Comparison of ENCODE assay signal across 20 cellular contexts in the genomic region with DNA sequence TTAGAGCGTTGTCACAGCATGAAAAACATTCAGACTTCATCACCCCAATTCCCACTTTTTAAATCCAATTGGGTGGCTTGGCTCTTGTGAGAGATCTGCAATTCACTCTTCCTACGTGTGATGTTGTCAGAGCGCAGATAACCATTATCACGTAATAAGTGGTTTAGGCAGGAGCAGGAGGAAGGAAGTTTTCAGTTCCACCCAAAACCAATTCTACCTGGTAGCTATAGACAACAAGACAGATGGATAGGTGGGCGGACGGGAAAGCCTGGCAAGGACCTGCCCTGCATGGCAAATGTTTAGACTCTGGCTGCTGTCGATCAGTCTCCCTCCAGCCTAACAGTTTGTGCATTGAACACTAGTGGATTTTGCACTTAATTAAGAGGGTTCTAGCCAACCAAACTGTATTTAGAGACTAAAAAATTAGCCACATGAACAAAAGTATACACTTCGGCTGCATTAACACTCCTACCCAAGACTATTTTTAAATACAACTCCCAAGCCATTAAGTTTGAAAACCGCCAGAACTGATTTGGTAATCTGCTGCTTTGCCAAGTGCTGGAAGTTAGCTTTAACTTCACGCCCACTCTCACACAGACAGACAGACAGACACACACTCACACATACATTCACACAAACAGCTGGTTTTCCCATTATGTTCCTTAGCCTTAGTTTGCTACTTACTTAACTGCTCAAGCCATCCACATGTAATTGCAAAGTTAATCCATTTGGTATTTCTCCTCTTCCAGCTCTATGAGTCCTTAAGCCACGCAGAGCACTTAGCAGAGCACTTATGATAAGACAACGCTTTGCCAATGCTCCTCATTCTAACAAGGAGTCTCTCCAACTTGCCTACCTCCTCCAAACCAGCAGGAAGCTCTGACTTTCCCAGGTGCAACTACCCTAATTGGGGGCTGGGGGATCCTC. TPM values are rescaled to one million over a fixed set of nuclear protein-coding genes. Genes with fewer than 3 reads are reported as not detected.
DNase-seq lines count a peak whose midpoint lies in the region; ATAC-seq and TF ChIP-seq lines count a peak whose summit lies in the region.
"Had no signal": no experiment of that assay in that cellular context is flagged by ENCODE, and none has a peak within 500 bp of the region (broad histone marks: within the 10 kb centered on the region; RNA-seq: fewer than 3 reads in every experiment).

No MANE protein-coding gene starts in this region.

- peak; percentile 37 for ATAC-seq in omental fat pad (ENCODE audit: low FRiP score)
- no peak for ATAC-seq in effector memory CD8-positive, alpha-beta T cell (replicated peaks)
- ATAC-seq: PC-3 had no signal

- H2AFZ ChIP-seq in H9 (ENCODE audit: low read length), result no peak overlapping the region

- no peak overlapping the region for H3K4me3 ChIP-seq in Peyer's patch

- no peak overlapping the region for H3K14ac ChIP-seq in H9 (ENCODE audit: insufficient read depth, low read length)

- no peak overlapping the region for H2BK20ac ChIP-seq in H9 (ENCODE audit: low read depth, low read length, poor library complexity, severe bottlenecking)

- H4K91ac ChIP-seq in H9 (ENCODE audit: insufficient read length, low read depth, low read length), result no peak overlapping the region

- no peak overlapping the region for H3K4ac ChIP-seq in H9 (ENCODE audit: low read depth, low read length)

- H3T11ph ChIP-seq in H9 (ENCODE audit: low read length), result no peak overlapping the region

- H3K4me1 ChIP-seq in H9 (ENCODE audit: insufficient read depth, low read length) (peaks cover 5% of the 10 kb centered on the region; the same call in 1 of the 2 replicates), Peyer's patch (peaks cover 0 to 5% (median 0%) of the 10 kb centered on the region in 4 donors)

- no peak overlapping the region for H3K23ac ChIP-seq in H9 (ENCODE audit: insufficient read length, low read depth, low read length)

- H3K79me2 ChIP-seq in H9 (ENCODE audit: insufficient read depth, low read length), result peaks cover 1% of the 10 kb centered on the region; the same call in 1 of the 2 replicates

- H3K4me2 ChIP-seq in H9 (ENCODE audit: insufficient read depth, insufficient read length, low read length), result no peak overlapping the region
- H3K4me2 ChIP-seq: SK-N-SH had no signal

- H3K9ac ChIP-seq in H9 (ENCODE audit: extremely low read depth, insufficient read length, low read length), result no peak overlapping the region
- H3K9ac ChIP-seq: SK-N-SH had no signal

- peak overlapping the region in 2 of 3 experiments; percentile 16 to 70; a peak in 2 of 7 replicates for H3K27ac Mint-ChIP-seq in H9
- peak overlapping the region; percentile 9 for H3K27ac Mint-ChIP-seq in glutamatergic neuron (ENCODE audit: unreplicated experiment)
- no peak overlapping the region for H3K27ac Mint-ChIP-seq in effector memory CD8-positive, alpha-beta T cell
- H3K27ac Mint-ChIP-seq: activated naive CD4-positive, alpha-beta T cell treated with anti-CD3 and anti-CD28 coated beads for 36 hours; memory B cell had no signal

- no peak overlapping the region for H3K4me3 Mint-ChIP-seq in H9
- H3K4me3 Mint-ChIP-seq in glutamatergic neuron (ENCODE audit: unreplicated experiment), result no peak overlapping the region
- no peak overlapping the region for H3K4me3 Mint-ChIP-seq in effector memory CD8-positive, alpha-beta T cell
- H3K4me3 Mint-ChIP-seq: activated naive CD4-positive, alpha-beta T cell treated with anti-CD3 and anti-CD28 coated beads for 36 hours; memory B cell had no signal

- H2BK15ac ChIP-seq in H9 (ENCODE audit: low read depth, low read length), result no peak overlapping the region

- H4K5ac ChIP-seq in H9 (ENCODE audit: insufficient read length, low read depth, low read length), result no peak overlapping the region

- H3K9me3 Mint-ChIP-seq in H9 (no peaks in the 10 kb centered on the region), glutamatergic neuron (ENCODE audit: unreplicated experiment) (no peaks in the 10 kb centered on the region)
- H3K9me3 Mint-ChIP-seq in effector memory CD8-positive, alpha-beta T cell, result no peaks in the 10 kb centered on the region
- H3K9me3 Mint-ChIP-seq: activated naive CD4-positive, alpha-beta T cell treated with anti-CD3 and anti-CD28 coated beads for 36 hours; memory B cell had no signal

- no peaks in the 10 kb centered on the region for H3K23me2 ChIP-seq in H9 (ENCODE audit: insufficient read length, low read depth, low read length, poor library complexity, severe bottlenecking)

- TF ChIP-seq POLR2A in Peyer's patch (IDR thresholded peaks at IDR 0.05), result no peak

- H2BK5ac ChIP-seq in H9 (ENCODE audit: insufficient read length, low read length), result no peak overlapping the region

- H3K18ac ChIP-seq in H9 (ENCODE audit: insufficient read length, low read depth, low read length), result no peak overlapping the region

- no peak overlapping the region for H4K8ac ChIP-seq in H9 (replicated peaks; ENCODE audit: insufficient read length, low read depth, low read length)

- TF ChIP-seq CTCF in H9 (conservative IDR thresholded peaks at IDR 0.05), result no peak
- TF ChIP-seq CTCF in glutamatergic neuron (IDR thresholded peaks at IDR 0.05; ENCODE audit: partially characterized antibody, unreplicated experiment), result no peak
- no peak for TF ChIP-seq CTCF in omental fat pad (IDR thresholded peaks at IDR 0.05)
- no peak for TF ChIP-seq CTCF in Peyer's patch (IDR thresholded peaks at IDR 0.05)

- H3K56ac ChIP-seq in H9 (ENCODE audit: insufficient read length, low read depth, low read length), result no peak overlapping the region

- no peak overlapping the region for H2BK12ac ChIP-seq in H9 (ENCODE audit: insufficient read length, low read depth, low read length)

- H3K36me3 ChIP-seq in Peyer's patch, result peaks cover 0 to 4% (median 0%) of the 10 kb centered on the region in 3 donors
- H3K36me3 ChIP-seq: brain microvascular endothelial cell had no signal

- no peak overlapping the region for H2BK120ac ChIP-seq in H9 (ENCODE audit: low read depth, low read length, poor library complexity, severe bottlenecking)

- H3K27me3 Mint-ChIP-seq in H9 (ENCODE audit: low read depth) (no peaks in the 10 kb centered on the region), glutamatergic neuron (ENCODE audit: unreplicated experiment) (peaks cover 2% of the 10 kb centered on the region)
- H3K27me3 Mint-ChIP-seq in effector memory CD8-positive, alpha-beta T cell, result peaks cover 6 to 11% of the 10 kb centered on the region in 2 donors
- H3K27me3 Mint-ChIP-seq: memory B cell had no signal

- DNase-seq in H9 (no peak), NCI-H82 treated with DMSO at 0.1 percent for 48 hours (lab: John Stamatoyannopoulos, UW; ENCODE audit: unreplicated experiment) (peak; percentile 77), glutamatergic neuron (no peak), omental fat pad (ENCODE audit: low spot score) (no peak), hippocampal formation (lab: John Stamatoyannopoulos, UW) (no peak), Peyer's patch (no peak)
- DNase-seq in effector memory CD8-positive, alpha-beta T cell, result no peak
- no peak for DNase-seq in activated T-cell treated with anti-CD3 and anti-CD28 coated beads, Interleukin-2, amount 50 U/mL, for 48 hours
- DNase-seq: activated CD4-positive, alpha-beta T cell treated with anti-CD3 and anti-CD28 coated beads, Interleukin-2, amount 50 U/mL, for 1 hour; activated naive CD4-positive, alpha-beta T cell treated with anti-CD3 and anti-CD28 coated beads for 36 hours; brain microvascular endothelial cell; COR-L47; GF-D8; Karpas-422; NCI-H1436; NCI-H510A; PC-3; SK-N-SH had no signal

- no peaks in the 10 kb centered on the region for H3K79me1 ChIP-seq in H9 (ENCODE audit: insufficient read depth, low read depth, low read length, poor library complexity, severe bottlenecking)

- H3K27ac ChIP-seq in H9 (ENCODE audit: insufficient read length, low read depth, low read length) (no peak overlapping the region), Peyer's patch (no peak overlapping the region)
- H3K27ac ChIP-seq: brain microvascular endothelial cell had no signal

- H2AK5ac ChIP-seq in H9 (ENCODE audit: insufficient read length, low read length), result no peak overlapping the region

- no peaks in the 10 kb centered on the region for H3K27me3 ChIP-seq in H9 (ENCODE audit: insufficient read depth, low read length)
- H3K27me3 ChIP-seq in Peyer's patch, result no peaks in the 10 kb centered on the region
- H3K27me3 ChIP-seq: brain microvascular endothelial cell had no signal

- H3K9me3 ChIP-seq in H9 (ENCODE audit: control insufficient read depth, low read depth, low read length) (no peaks in the 10 kb centered on the region), Peyer's patch (no peaks in the 10 kb centered on the region)
- H3K9me3 ChIP-seq: SK-N-SH had no signal

- H3K4me1 Mint-ChIP-seq in H9 (peaks cover 71 to 80% of the 10 kb centered on the region in 2 experiments), glutamatergic neuron (ENCODE audit: low read depth, unreplicated experiment) (peaks cover 18% of the 10 kb centered on the region)
- no peaks in the 10 kb centered on the region for H3K4me1 Mint-ChIP-seq in effector memory CD8-positive, alpha-beta T cell (ENCODE audit: low read depth in 2 of 2)
- H3K4me1 Mint-ChIP-seq: memory B cell had no signal

- no peaks in the 10 kb centered on the region for H4K20me1 ChIP-seq in H9 (ENCODE audit: control insufficient read depth, insufficient read depth, insufficient read length)

- H3K36me3 Mint-ChIP-seq in H9 (ENCODE audit: insufficient read depth in 1 of 3, low read depth in 3 of 3) (no peaks in the 10 kb centered on the region; a peak in 1 of 7 replicates), glutamatergic neuron (ENCODE audit: unreplicated experiment) (no peaks in the 10 kb centered on the region)
- no peaks in the 10 kb centered on the region for H3K36me3 Mint-ChIP-seq in effector memory CD8-positive, alpha-beta T cell (ENCODE audit: insufficient read depth)
- H3K36me3 Mint-ChIP-seq: memory B cell had no signal

- no CpG with 5 or more reads among the region's 12 CpGs for WGBS in H9 (ENCODE audit: extremely low coverage, insufficient read length, low lambda C conversion rate)

RNA-seq across cellular contexts. Expression of gene COBL, which starts 8.5 kb away (rescaled TPM):
- total RNA-seq in H9 (2021) (52.3 and 52.7 TPM in 2 replicates), glutamatergic neuron (ENCODE audit: unreplicated experiment) (3.3 TPM), omental fat pad (10 to 100 TPM in 2 of 4 donors, 1 to 10 TPM in 2; 1.1 to 27.7 (median 15.2) TPM), Peyer's patch (100 to 1,000 TPM in 3 of 4 donors, 10 to 100 TPM in 1; 25.6 to 129 (median 116) TPM)
- total RNA-seq: activated naive CD4-positive, alpha-beta T cell treated with anti-CD3 and anti-CD28 coated beads for 36 hours; fibroblast of villous mesenchyme had no signal

Comparison
In these comparisons a context has a peak if more than half of its experiments do, and no peak if none do; other contexts are left out.
1. H3K27ac Mint-ChIP-seq: peak in H9 (2 of 3) and glutamatergic neuron (single experiment); none in effector memory CD8-positive, alpha-beta T cell (0 of 2).